Comparison of ENCODE assay signal across 15 cellular contexts in genomic region chr14:98935921-98936320, GRCh38.
DNase-seq lines count a peak whose midpoint lies in the region; ATAC-seq and TF ChIP-seq lines count a peak whose summit lies in the region.
"Had no signal": no experiment of that assay in that cellular context is flagged by ENCODE, and none has a peak within 500 bp of the region (broad histone marks: within the 10 kb centered on the region; RNA-seq: fewer than 3 reads in every experiment).

No MANE protein-coding gene starts in this region.

- TF ChIP-seq EP300 in sigmoid colon (IDR thresholded peaks at IDR 0.05), result no peak

- intact Hi-C loops in sigmoid colon (cut with DNase I) (no loop called here), left lung (cut with DNase I) (no loop called here)

- H3K4me1 Mint-ChIP-seq in CD4-positive, CD25-positive, alpha-beta regulatory T cell, result peaks cover 34 to 97% (median 75%) of the 10 kb centered on the region in 4 donors
- H3K4me1 Mint-ChIP-seq: CD14-positive monocyte had no signal

- no peak overlapping the region for H3K4me3 Mint-ChIP-seq in CD4-positive, CD25-positive, alpha-beta regulatory T cell
- H3K4me3 Mint-ChIP-seq: CD14-positive monocyte; CD8-positive, alpha-beta memory T cell; H9 had no signal

- no peak overlapping the region for H3K4me3 ChIP-seq in CD4-positive, CD25-positive, alpha-beta regulatory T cell (ENCODE audit: low read depth, low read length)
- H3K4me3 ChIP-seq in sigmoid colon (no peak overlapping the region), left lung (no peak overlapping the region)

- ATAC-seq in CD4-positive, CD25-positive, alpha-beta regulatory T cell (ENCODE audit: low read depth in 2 of 2), result no peak
- ATAC-seq in left lung, result no peak

- WGBS in sigmoid colon, 2 donors, result 96% methylated on average over 9 of the region's 9 CpGs

- H3K36me3 Mint-ChIP-seq in CD4-positive, CD25-positive, alpha-beta regulatory T cell, result peaks cover 7% of the 10 kb centered on the region
- H3K36me3 Mint-ChIP-seq: CD14-positive monocyte had no signal

- H3K27me3 ChIP-seq in CD4-positive, CD25-positive, alpha-beta regulatory T cell (ENCODE audit: control insufficient read depth, insufficient read depth, low read length), result no peaks in the 10 kb centered on the region
- H3K27me3 ChIP-seq in sigmoid colon (no peaks in the 10 kb centered on the region), left lung (no peaks in the 10 kb centered on the region)

- no peaks in the 10 kb centered on the region for H3K27me3 Mint-ChIP-seq in CD4-positive, CD25-positive, alpha-beta regulatory T cell

- H3K27ac Mint-ChIP-seq in CD4-positive, CD25-positive, alpha-beta regulatory T cell, result peak overlapping the region in 2 of 3 donors; percentile 58 to 73
- H3K27ac Mint-ChIP-seq: CD14-positive monocyte; CD8-positive, alpha-beta memory T cell; H9 had no signal

- TF ChIP-seq CTCF in sigmoid colon (IDR thresholded peaks at IDR 0.05) (no peak), left lung (IDR thresholded peaks at IDR 0.05) (no peak)

- peaks cover 52% of the 10 kb centered on the region for H3K4me1 ChIP-seq in CD4-positive, CD25-positive, alpha-beta regulatory T cell (ENCODE audit: control insufficient read depth, insufficient read depth, low read length, poor library complexity, severe bottlenecking)
- H3K4me1 ChIP-seq in sigmoid colon, result no peaks in the 10 kb centered on the region
- H3K4me1 ChIP-seq in left lung, result no peaks in the 10 kb centered on the region
- H3K4me1 ChIP-seq: Caco-2 had no signal

- H3K36me3 ChIP-seq in CD4-positive, CD25-positive, alpha-beta regulatory T cell (ENCODE audit: control insufficient read depth, insufficient read depth, low read length), result no peaks in the 10 kb centered on the region
- no peaks in the 10 kb centered on the region for H3K36me3 ChIP-seq in sigmoid colon
- no peaks in the 10 kb centered on the region for H3K36me3 ChIP-seq in left lung

- no peak for TF ChIP-seq POLR2A in sigmoid colon (IDR thresholded peaks at IDR 0.05)

- H3K9me3 Mint-ChIP-seq in CD4-positive, CD25-positive, alpha-beta regulatory T cell, result peaks cover 0 to 3% (median 0%) of the 10 kb centered on the region in 7 donors
- H3K9me3 Mint-ChIP-seq: H9 had no signal

- DNase-seq in activated CD8-positive, alpha-beta memory T cell treated with anti-CD3 and anti-CD28 coated beads for 24 hours, result peak; percentile 53
- DNase-seq in activated CD8-positive, alpha-beta memory T cell treated with anti-CD3 and anti-CD28 coated beads, Interleukin-2, amount 50 U/mL, for 4 hours, result no peak
- no peak for DNase-seq in CD4-positive, CD25-positive, alpha-beta regulatory T cell
- DNase-seq in mesenteric fat pad (ENCODE audit: low spot score) (peak; percentile 35), sigmoid colon (peak; percentile 14), left lung (no peak), dedifferentiated amniotic fluid mesenchymal stem cell (ENCODE audit: extremely low spot score) (no peak)
- no peak for DNase-seq in stimulated activated CD4-positive, alpha-beta T cell treated with anti-CD3 and anti-CD28 coated beads, Interleukin-15, amount 100 ng/mL, for 24 hours
- DNase-seq: Caco-2; CD8-positive, alpha-beta memory T cell; GF-D8; GOT3; H9 had no signal

- H3K9me3 ChIP-seq in CD4-positive, CD25-positive, alpha-beta regulatory T cell (ENCODE audit: control insufficient read depth in 2 of 2, low read length in 2 of 2), result no peaks in the 10 kb centered on the region
- H3K9me3 ChIP-seq in sigmoid colon (no peaks in the 10 kb centered on the region), left lung (no peaks in the 10 kb centered on the region)
- H3K9me3 ChIP-seq: Caco-2 had no signal

- H3K27ac ChIP-seq in CD4-positive, CD25-positive, alpha-beta regulatory T cell (ENCODE audit: insufficient read depth, low read length, poor library complexity, severe bottlenecking), result no peak overlapping the region
- H3K27ac ChIP-seq in sigmoid colon, result no peak overlapping the region
- H3K27ac ChIP-seq in left lung, result no peak overlapping the region
- H3K27ac ChIP-seq: 22Rv1 had no signal

Comparison
In these comparisons a context has a peak if more than half of its experiments do, and no peak if none do; other contexts are left out.
1. DNase-seq: peak in activated CD8-positive, alpha-beta memory T cell treated with anti-CD3 and anti-CD28 coated beads for 24 hours (single experiment), mesenteric fat pad (single experiment) and sigmoid colon (single experiment); none in activated CD8-positive, alpha-beta memory T cell treated with anti-CD3 and anti-CD28 coated beads, Interleukin-2, amount 50 U/mL, for 4 hours (single experiment), CD4-positive, CD25-positive, alpha-beta regulatory T cell (0 of 3), left lung (0 of 2), stimulated activated CD4-positive, alpha-beta T cell treated with anti-CD3 and anti-CD28 coated beads, Interleukin-15, amount 100 ng/mL, for 24 hours (single experiment) and dedifferentiated amniotic fluid mesenchymal stem cell (single experiment).